ENCODE assay signal across 8 cellular contexts in the genomic region with DNA sequence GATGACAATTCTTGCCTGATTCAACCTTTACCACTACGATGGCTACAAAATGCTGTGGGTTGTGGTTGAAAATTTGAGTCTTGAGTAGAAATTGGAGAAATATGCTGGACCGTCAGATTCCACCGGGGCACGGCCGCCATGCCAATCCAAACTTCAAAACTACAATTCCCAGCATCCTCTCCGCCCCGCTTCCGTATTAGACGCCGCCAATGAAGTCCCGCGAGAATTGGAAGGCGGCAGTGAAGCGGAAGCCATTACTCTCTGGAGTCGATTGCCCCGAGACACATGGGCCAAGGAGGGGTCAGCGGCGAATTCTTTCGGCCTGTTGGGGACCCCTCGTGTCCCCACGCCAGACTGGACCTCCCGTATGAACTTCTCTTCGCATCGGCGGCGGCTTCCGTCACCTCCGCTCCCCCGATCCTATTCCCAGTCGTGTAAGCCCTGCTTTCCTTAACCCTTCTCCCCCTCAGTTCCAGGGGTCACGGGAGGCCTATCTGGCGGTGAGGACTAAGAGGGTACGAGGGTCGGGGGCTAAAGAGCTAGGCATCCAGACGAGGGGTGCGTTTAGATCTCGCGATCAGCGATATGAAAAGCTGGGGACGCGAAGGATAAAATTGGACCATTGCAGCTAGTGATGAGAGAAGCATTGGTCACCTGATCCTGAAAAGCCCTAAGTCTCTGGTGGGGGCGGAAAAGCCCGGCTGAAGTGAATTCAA. TPM values are rescaled to one million over a fixed set of nuclear protein-coding genes. Genes with fewer than 3 reads are reported as not detected.
A peak's percentile ranks its signal among the peaks of the same experiment; 100 is the strongest.
DNase-seq lines count a peak whose midpoint lies in the region; ATAC-seq, FAIRE-seq and TF ChIP-seq lines count a peak whose summit lies in the region.

A gene (plus strand): TSS at position 239 of the 716 bp plus-strand sequence. CDS start 15,620 bp downstream, outside the sequence.

- no peaks in the 10 kb centered on the region for H3K27me3 ChIP-seq in bronchial epithelial cell (ENCODE audit: control insufficient read depth, insufficient read depth, low read length)
- no peaks in the 10 kb centered on the region for H3K27me3 ChIP-seq in small intestine (ENCODE audit: control insufficient read depth in 2 of 2, insufficient read depth in 2 of 2, low read length in 2 of 2)

- ATAC-seq in A549 (peak; percentile 99), GM18868 (IDR thresholded peaks at IDR 0.05; ENCODE audit: unreplicated experiment) (peak; percentile 94), HG03108 (IDR thresholded peaks at IDR 0.05; ENCODE audit: unreplicated experiment) (peak; percentile 90)

- peak within 1 kb of the TSS; percentile 86 for H3K4me3 ChIP-seq in A549
- peak within 1 kb of the TSS; percentile 81 for H3K4me3 ChIP-seq in bronchial epithelial cell (ENCODE audit: low read depth, low read length)
- H3K4me3 ChIP-seq in small intestine (ENCODE audit: low read depth in 1 of 2, low read length in 2 of 2) = peak within 1 kb of the TSS; percentile 67 to 94

- POLR2A ChIA-PET in A549 (lab: Yijun Ruan, JAX) = no interaction called here

- TF ChIP-seq POLR2A in A549 (IDR thresholded peaks at IDR 0.05; ENCODE audit: low read length) = peak; percentile 56

- peaks cover 2% of the 10 kb centered on the region for H3K36me3 ChIP-seq in bronchial epithelial cell (ENCODE audit: control insufficient read depth, insufficient read depth, low read length)
- H3K36me3 ChIP-seq in small intestine (ENCODE audit: control insufficient read depth in 2 of 2, insufficient read depth in 2 of 2, low read length in 2 of 2) = no peaks in the 10 kb centered on the region

- peak; percentile 73 to 91 for DNase-seq in A549 (ENCODE audit: low read depth in 1 of 2, low spot score in 1 of 2)
- peak; percentile 86 for DNase-seq in NCI-H2196 treated with DMSO at 0.1 percent for 48 hours (lab: John Stamatoyannopoulos, UW; ENCODE audit: unreplicated experiment)
- peak; percentile 84 for DNase-seq in bronchial epithelial cell (ENCODE audit: low read depth)
- peak; percentile 88 for DNase-seq in iPS-NIHi11 (ENCODE audit: low spot score)
- peak; percentile 95 for DNase-seq in small intestine

- WGBS in A549 (ENCODE audit: missing lambda C conversion rate) = 2% methylated on average over 33 of the region's 43 CpGs
- 0% methylated on average over 43 of the region's 43 CpGs for WGBS in small intestine, 3 donors

- H3K9me3 ChIP-seq in A549 (peaks cover 42% of the 10 kb centered on the region), small intestine (ENCODE audit: control insufficient read depth, low read depth) (peaks cover 2% of the 10 kb centered on the region)

- H3K27ac ChIP-seq in A549 (peak within 1 kb of the TSS; percentile 90 to 93), VCaP (peak within 1 kb of the TSS; percentile 63; the same call in 1 of the 2 replicates), small intestine (ENCODE audit: low read depth in 1 of 2, low read length in 1 of 2) (peak within 1 kb of the TSS; percentile 45 to 86)

- TF ChIP-seq CTCF in A549 (IDR thresholded peaks at IDR 0.05) = no peak
- no peak for TF ChIP-seq CTCF in VCaP (conservative IDR thresholded peaks at IDR 0.05)
- no peak for TF ChIP-seq CTCF in bronchial epithelial cell (IDR thresholded peaks at IDR 0.05; ENCODE audit: insufficient read depth, low read length, severe bottlenecking)

- FAIRE-seq in A549 (lab: Jason Lieb, UNC) (no peak), bronchial epithelial cell (lab: Jason Lieb, UNC) (no peak), small intestine (lab: Jason Lieb, UNC) (no peak)

- H3K4me2 ChIP-seq in A549 = peak within 1 kb of the TSS; percentile 76

- TF ChIP-seq RAD21 in A549 (conservative IDR thresholded peaks at IDR 0.05 in 1 of 2, IDR thresholded peaks at IDR 0.05 in 1 of 2) = no peak

- H3K4me1 ChIP-seq in A549 (no peaks in the 10 kb centered on the region), small intestine (ENCODE audit: control insufficient read depth in 2 of 2, insufficient read depth in 1 of 2, low read depth in 1 of 2, low read length in 1 of 2) (peaks cover 2 to 4% of the 10 kb centered on the region in 2 donors)

- CTCF ChIA-PET in A549 (lab: Yijun Ruan, JAX) = no interaction called here

- no peak for TF ChIP-seq EP300 in A549 (IDR thresholded peaks at IDR 0.05)

TF ChIP-seq in A549, 52 proteins besides CTCF, POLR2A, EP300 and RAD21:
- TF ChIP-seq JUN (IDR thresholded peaks at IDR 0.05) (peak; percentile 32 to 76; a peak in 2 of 5 replicates), PHF8 (IDR thresholded peaks at IDR 0.05; ENCODE audit: borderline replicate concordance, low read depth) (peak; percentile 62), GATA3 (IDR thresholded peaks at IDR 0.05; ENCODE audit: borderline replicate concordance) (peak; percentile 45; the same call in 1 of the 2 replicates), CHD2 (IDR thresholded peaks at IDR 0.05; ENCODE audit: low read length, partially characterized antibody) (peak; percentile 92), FOSL2 (IDR thresholded peaks at IDR 0.05) (no peak), FOSL2 (CRISPR knock-in tag; IDR thresholded peaks at IDR 0.05) (no peak), FOXS1 (CRISPR knock-in tag; IDR thresholded peaks at IDR 0.05) (no peak), KDM5A (IDR thresholded peaks at IDR 0.05) (peak; percentile 27; the same call in 1 of the 2 replicates), SREBF2 (IDR thresholded peaks at IDR 0.05) (no peak), MAFK (IDR thresholded peaks at IDR 0.05; ENCODE audit: partially characterized antibody) (peak; percentile 15), CEBPB (IDR thresholded peaks at IDR 0.05) (no peak)
- TF ChIP-seq, protein P1, sequence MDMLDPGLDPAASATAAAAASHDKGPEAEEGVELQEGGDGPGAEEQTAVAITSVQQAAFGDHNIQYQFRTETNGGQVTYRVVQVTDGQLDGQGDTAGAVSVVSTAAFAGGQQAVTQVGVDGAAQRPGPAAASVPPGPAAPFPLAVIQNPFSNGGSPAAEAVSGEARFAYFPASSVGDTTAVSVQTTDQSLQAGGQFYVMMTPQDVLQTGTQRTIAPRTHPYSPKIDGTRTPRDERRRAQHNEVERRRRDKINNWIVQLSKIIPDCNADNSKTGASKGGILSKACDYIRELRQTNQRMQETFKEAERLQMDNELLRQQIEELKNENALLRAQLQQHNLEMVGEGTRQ (IDR thresholded peaks at IDR 0.05) = 0 out of 2 replicates have a peak, but pooled peaks have one; percentile 20
- TF ChIP-seq, protein P2, sequence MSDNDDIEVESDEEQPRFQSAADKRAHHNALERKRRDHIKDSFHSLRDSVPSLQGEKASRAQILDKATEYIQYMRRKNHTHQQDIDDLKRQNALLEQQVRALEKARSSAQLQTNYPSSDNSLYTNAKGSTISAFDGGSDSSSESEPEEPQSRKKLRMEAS (IDR thresholded peaks at IDR 0.05) = peak; percentile 69
- TF ChIP-seq, protein P3, sequence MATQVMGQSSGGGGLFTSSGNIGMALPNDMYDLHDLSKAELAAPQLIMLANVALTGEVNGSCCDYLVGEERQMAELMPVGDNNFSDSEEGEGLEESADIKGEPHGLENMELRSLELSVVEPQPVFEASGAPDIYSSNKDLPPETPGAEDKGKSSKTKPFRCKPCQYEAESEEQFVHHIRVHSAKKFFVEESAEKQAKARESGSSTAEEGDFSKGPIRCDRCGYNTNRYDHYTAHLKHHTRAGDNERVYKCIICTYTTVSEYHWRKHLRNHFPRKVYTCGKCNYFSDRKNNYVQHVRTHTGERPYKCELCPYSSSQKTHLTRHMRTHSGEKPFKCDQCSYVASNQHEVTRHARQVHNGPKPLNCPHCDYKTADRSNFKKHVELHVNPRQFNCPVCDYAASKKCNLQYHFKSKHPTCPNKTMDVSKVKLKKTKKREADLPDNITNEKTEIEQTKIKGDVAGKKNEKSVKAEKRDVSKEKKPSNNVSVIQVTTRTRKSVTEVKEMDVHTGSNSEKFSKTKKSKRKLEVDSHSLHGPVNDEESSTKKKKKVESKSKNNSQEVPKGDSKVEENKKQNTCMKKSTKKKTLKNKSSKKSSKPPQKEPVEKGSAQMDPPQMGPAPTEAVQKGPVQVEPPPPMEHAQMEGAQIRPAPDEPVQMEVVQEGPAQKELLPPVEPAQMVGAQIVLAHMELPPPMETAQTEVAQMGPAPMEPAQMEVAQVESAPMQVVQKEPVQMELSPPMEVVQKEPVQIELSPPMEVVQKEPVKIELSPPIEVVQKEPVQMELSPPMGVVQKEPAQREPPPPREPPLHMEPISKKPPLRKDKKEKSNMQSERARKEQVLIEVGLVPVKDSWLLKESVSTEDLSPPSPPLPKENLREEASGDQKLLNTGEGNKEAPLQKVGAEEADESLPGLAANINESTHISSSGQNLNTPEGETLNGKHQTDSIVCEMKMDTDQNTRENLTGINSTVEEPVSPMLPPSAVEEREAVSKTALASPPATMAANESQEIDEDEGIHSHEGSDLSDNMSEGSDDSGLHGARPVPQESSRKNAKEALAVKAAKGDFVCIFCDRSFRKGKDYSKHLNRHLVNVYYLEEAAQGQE (IDR thresholded peaks at IDR 0.05) = peak; percentile 86
- TF ChIP-seq, protein P4, sequence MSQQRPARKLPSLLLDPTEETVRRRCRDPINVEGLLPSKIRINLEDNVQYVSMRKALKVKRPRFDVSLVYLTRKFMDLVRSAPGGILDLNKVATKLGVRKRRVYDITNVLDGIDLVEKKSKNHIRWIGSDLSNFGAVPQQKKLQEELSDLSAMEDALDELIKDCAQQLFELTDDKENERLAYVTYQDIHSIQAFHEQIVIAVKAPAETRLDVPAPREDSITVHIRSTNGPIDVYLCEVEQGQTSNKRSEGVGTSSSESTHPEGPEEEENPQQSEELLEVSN (IDR thresholded peaks at IDR 0.05; ENCODE audit: borderline replicate concordance, low read depth) = 0 out of 2 replicates have a peak, but pooled peaks have one; percentile 43

RNA-seq across cellular contexts. Expression of the gene that starts here (rescaled TPM):
- 21.8 and 23.1 TPM in 2 replicates for polyA plus RNA-seq in A549 (2011; rRNA removed)
- 12.0 and 13.4 TPM in 2 replicates for polyA plus RNA-seq in A549 (2012; cell fraction: cytosol; rRNA removed)
- 14.7 and 20.1 TPM in 2 replicates for polyA plus RNA-seq in A549 (2012; cell fraction: nucleus; rRNA removed)
- polyA plus RNA-seq in A549 (2017; fragmentation: RNase III; extraction: RNeasy Plus Mini Kit Qiagen cat#74134 plus additional on column Dnase treatment) = 14.7 to 16.3 TPM (median 15.1 TPM) in 3 replicates
- polyA minus RNA-seq in A549 (2011; rRNA and poly(A)+ RNA removed) = 17.2 and 19.5 TPM in 2 replicates
- total RNA-seq in bronchial epithelial cell = 11.6 and 15.4 TPM in 2 replicates
- 10 to 100 TPM; 15.2 to 30.0 (median 29.7) TPM for polyA plus RNA-seq in small intestine

Comparison
In these comparisons a context has a peak if more than half of its experiments do, and no peak if none do; other contexts are left out.
1. Peak in every context shown above with its lines: DNase-seq, ATAC-seq, H3K4me3 ChIP-seq and H3K27ac ChIP-seq.